Comparison of ENCODE assay signal across 1 cellular context in the genomic region with DNA sequence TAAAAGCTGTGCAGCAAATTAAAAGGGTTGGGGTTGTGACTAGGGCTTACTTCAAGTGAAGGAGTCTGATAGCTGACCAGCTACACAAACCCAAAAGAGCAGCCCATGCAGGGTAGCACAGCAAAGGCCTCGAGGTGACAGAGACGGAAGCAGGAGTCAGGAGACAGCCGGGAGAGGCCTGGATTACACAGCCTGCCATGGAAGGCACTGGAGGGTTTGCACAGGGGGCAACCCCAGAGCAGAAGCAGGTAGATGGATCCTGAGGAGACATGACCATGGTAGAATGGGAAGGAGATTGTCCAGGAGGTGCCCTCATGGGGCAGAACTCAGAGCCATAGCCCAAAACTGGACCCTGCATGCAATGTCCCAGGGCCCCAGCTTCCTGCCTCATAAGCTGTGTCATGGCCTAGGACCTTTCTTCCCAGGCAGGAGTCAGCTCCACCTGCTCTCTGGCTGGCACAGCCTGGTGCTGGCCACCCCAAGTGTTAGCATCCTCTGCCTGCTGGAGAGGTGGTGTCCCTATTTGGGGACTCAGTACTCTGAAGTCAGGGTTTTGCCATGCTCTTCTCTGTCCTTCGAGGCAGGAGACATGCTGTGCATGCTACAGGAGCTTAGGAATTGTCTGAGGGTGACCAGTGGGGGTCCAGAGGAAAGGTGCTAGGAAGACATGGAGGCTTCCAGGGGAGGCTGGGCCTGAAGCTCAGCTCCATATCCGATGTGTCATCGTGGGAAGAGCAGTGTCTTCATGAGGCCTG.
A peak's percentile ranks its signal among the peaks of the same experiment; 100 is the strongest.
TF ChIP-seq lines count a peak whose summit lies in the region.

No MANE protein-coding gene starts in this region.

TF ChIP-seq in K562, 482 proteins besides CTCF, POLR2A, EP300 and RAD21 (continued from another document):
- peak in 1 of 2 experiments; percentile 94; a peak in 1 of 4 replicates for TF ChIP-seq ZNF639 (CRISPR knock-in tag; conservative IDR thresholded peaks at IDR 0.05 in 1 of 2, IDR thresholded peaks at IDR 0.05 in 1 of 2)
- TF ChIP-seq BDP1 (IDR thresholded peaks at IDR 0.05; ENCODE audit: insufficient read depth, insufficient read length), result no peak
- no peak for TF ChIP-seq POLR2G (IDR thresholded peaks at IDR 0.05; ENCODE audit: low read depth, low read length)
- TF ChIP-seq GATA2 (CRISPR knock-in tag; IDR thresholded peaks at IDR 0.05), result no peak
